In the genomic region with DNA sequence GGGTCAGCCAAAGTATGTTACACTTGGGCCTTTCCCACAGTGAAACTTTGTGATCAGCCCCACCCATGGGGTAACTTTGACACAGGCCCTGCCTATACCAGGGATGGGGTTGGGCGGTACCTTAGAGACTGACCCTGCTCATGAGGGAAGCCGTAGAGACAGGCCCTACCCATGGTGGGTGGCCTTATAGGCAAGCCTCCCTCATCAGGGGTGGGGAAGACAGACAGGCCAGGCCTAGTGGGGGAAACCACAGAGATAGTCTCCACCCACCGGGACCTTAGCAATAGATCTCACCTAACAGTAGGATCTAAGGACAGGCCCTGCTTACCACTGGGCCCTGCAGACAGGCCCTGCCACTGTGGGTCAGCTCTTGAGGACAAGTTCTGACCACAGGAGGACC, we compare ENCODE assay signal across 27 cellular contexts. TPM values are rescaled to one million over a fixed set of nuclear protein-coding genes. Genes with fewer than 3 reads are reported as not detected.
A peak's percentile ranks its signal among the peaks of the same experiment; 100 is the strongest.
DNase-seq lines count a peak whose midpoint lies in the region; ATAC-seq, FAIRE-seq and TF ChIP-seq lines count a peak whose summit lies in the region.
"Had no signal": no experiment of that assay in that cellular context is flagged by ENCODE, and none has a peak within 500 bp of the region (broad histone marks: within the 10 kb centered on the region; RNA-seq: fewer than 3 reads in every experiment).

No MANE protein-coding gene starts in this region.

- H3K36me3 ChIP-seq in Karpas-422 (ENCODE audit: insufficient read depth, low read length), result peaks cover 6% of the 10 kb centered on the region; the same call in 1 of the 2 replicates
- peaks cover 0 to 6% of the 10 kb centered on the region in 2 experiments for H3K36me3 ChIP-seq in endothelial cell of umbilical vein (ENCODE audit: control insufficient read depth in 2 of 2, extremely low read depth in 1 of 2, insufficient read depth in 2 of 2, low read length in 2 of 2)
- no peaks in the 10 kb centered on the region for H3K36me3 ChIP-seq in osteoblast (ENCODE audit: insufficient read depth, low read length)
- H3K36me3 ChIP-seq in spleen, result peaks cover 0 to 94% (median 19%) of the 10 kb centered on the region in 6 donors
- peaks cover 47% of the 10 kb centered on the region for H3K36me3 ChIP-seq in left ventricle myocardium inferior
- H3K36me3 ChIP-seq: BE2C had no signal

- no peak for TF ChIP-seq POLR2A in endothelial cell of umbilical vein (IDR thresholded peaks at IDR 0.05; ENCODE audit: low read depth, low read length)
- no peak for TF ChIP-seq POLR2A in spleen (IDR thresholded peaks at IDR 0.05)

- H3K9ac ChIP-seq in Karpas-422 (ENCODE audit: low read length) (no peak overlapping the region), endothelial cell of umbilical vein (replicated peaks; ENCODE audit: extremely low read depth, insufficient read depth, low read length) (no peak overlapping the region)
- H3K9ac ChIP-seq: BLaER1 treated with 17β-estradiol and CSF1 and Interleukin-3, amounts not matched to agents 10 nM and 100 nM had no signal

- H4K20me1 ChIP-seq in Karpas-422 (ENCODE audit: insufficient read depth, low read depth, low read length) (no peaks in the 10 kb centered on the region), endothelial cell of umbilical vein (replicated peaks; ENCODE audit: control insufficient read depth, extremely low read depth, insufficient read depth, low read length) (no peaks in the 10 kb centered on the region), osteoblast (ENCODE audit: insufficient read depth, low read length) (no peaks in the 10 kb centered on the region)

- TF ChIP-seq CTCF in endothelial cell of umbilical vein (IDR thresholded peaks at IDR 0.05; ENCODE audit: extremely low read depth in 1 of 2, insufficient read depth in 1 of 2, low read depth in 1 of 2, low read length in 2 of 2) (no peak), osteoblast (IDR thresholded peaks at IDR 0.05; ENCODE audit: extremely low read depth, low read depth, low read length) (no peak), spleen (IDR thresholded peaks at IDR 0.05 in 8 of 11, conservative IDR thresholded peaks at IDR 0.05 in 3 of 11) (no peak), left ventricle myocardium inferior (IDR thresholded peaks at IDR 0.05; ENCODE audit: borderline replicate concordance) (no peak)
- no peak for TF ChIP-seq CTCF in activated CD8-positive, alpha-beta T cell treated with anti-CD3 and anti-CD28 coated beads for 36 hours (IDR thresholded peaks at IDR 0.05)

- H3K27ac ChIP-seq in Karpas-422 (ENCODE audit: low read length) (no peak overlapping the region), endothelial cell of umbilical vein (ENCODE audit: insufficient read depth, low read depth, low read length) (no peak overlapping the region), osteoblast (ENCODE audit: low read depth, low read length) (no peak overlapping the region), spleen (no peak overlapping the region), left ventricle myocardium inferior (replicated peaks) (no peak overlapping the region)
- H3K27ac ChIP-seq: A549; BLaER1 treated with 17β-estradiol and CSF1 and Interleukin-3, amounts not matched to agents 10 nM and 100 nM had no signal

- no peaks in the 10 kb centered on the region for H3K27me3 Mint-ChIP-seq in activated CD8-positive, alpha-beta T cell treated with anti-CD3 and anti-CD28 coated beads for 36 hours
- H3K27me3 Mint-ChIP-seq: CD4-positive, alpha-beta T cell; CD8-positive, alpha-beta memory T cell had no signal

- H3K4me3 Mint-ChIP-seq in activated CD8-positive, alpha-beta T cell treated with anti-CD3 and anti-CD28 coated beads for 36 hours, result no peak overlapping the region
- H3K4me3 Mint-ChIP-seq: CD14-positive monocyte; CD4-positive, alpha-beta T cell; GM23338; H9 had no signal

- peak; percentile 40 for DNase-seq in Karpas-422
- DNase-seq in endothelial cell of umbilical vein (ENCODE audit: low read depth, low spot score), result no peak
- peak; percentile 58 for DNase-seq in osteoblast (ENCODE audit: insufficient read length, low spot score, missing footprints)
- DNase-seq in spleen, result peak; percentile 41
- no peak for DNase-seq in left ventricle myocardium inferior
- DNase-seq in activated CD8-positive, alpha-beta T cell treated with anti-CD3 and anti-CD28 coated beads for 36 hours, result no peak
- no peak for DNase-seq in NK-92 (lab: John Stamatoyannopoulos, UW; ENCODE audit: unreplicated experiment)
- DNase-seq: 8988T; ACHN; AML-193; BE2C; CD4-positive, alpha-beta T cell; CD8-positive, alpha-beta memory T cell; DMS 273 treated with DMSO at 0.1 percent for 48 hours; DMS79; EL; GDM1; H9 had no signal

- no peak overlapping the region for H3K4me3 ChIP-seq in Karpas-422 (ENCODE audit: low read length)
- no peak overlapping the region for H3K4me3 ChIP-seq in endothelial cell of umbilical vein (replicated peaks in 1 of 3; ENCODE audit: insufficient read depth in 1 of 3, low read depth in 1 of 3, low read length in 3 of 3)
- H3K4me3 ChIP-seq in osteoblast (ENCODE audit: insufficient read depth, low read length), result no peak overlapping the region
- no peak overlapping the region for H3K4me3 ChIP-seq in spleen
- H3K4me3 ChIP-seq in left ventricle myocardium inferior, result no peak overlapping the region
- H3K4me3 ChIP-seq: A549; BLaER1 treated with 17β-estradiol and CSF1 and Interleukin-3, amounts not matched to agents 10 nM and 100 nM; GM12878; GM23338 had no signal

- no peak for ATAC-seq in activated CD8-positive, alpha-beta T cell treated with anti-CD3 and anti-CD28 coated beads for 36 hours
- ATAC-seq: GM23338, HCT116 had no signal

- no peaks in the 10 kb centered on the region for H3K9me3 ChIP-seq in Karpas-422 (ENCODE audit: low read length)
- no peaks in the 10 kb centered on the region for H3K9me3 ChIP-seq in endothelial cell of umbilical vein (replicated peaks; ENCODE audit: control insufficient read depth, insufficient read depth, low read length)
- no peaks in the 10 kb centered on the region for H3K9me3 ChIP-seq in osteoblast (ENCODE audit: low read depth, low read length)
- H3K9me3 ChIP-seq in spleen, result no peaks in the 10 kb centered on the region
- no peaks in the 10 kb centered on the region for H3K9me3 ChIP-seq in left ventricle myocardium inferior (replicated peaks)
- H3K9me3 ChIP-seq: A549, BE2C had no signal

- no peaks in the 10 kb centered on the region for H3K79me2 ChIP-seq in Karpas-422 (ENCODE audit: low read length)
- peaks cover 9% of the 10 kb centered on the region for H3K79me2 ChIP-seq in endothelial cell of umbilical vein (ENCODE audit: control insufficient read depth, insufficient read depth, low read length)
- no peaks in the 10 kb centered on the region for H3K79me2 ChIP-seq in osteoblast (ENCODE audit: insufficient read depth, low read length)

- no peaks in the 10 kb centered on the region for H3K9me2 ChIP-seq in Karpas-422 (replicated peaks; ENCODE audit: insufficient read depth, low read length)

- H3K4me1 ChIP-seq in Karpas-422 (ENCODE audit: low read length) (peaks cover 5% of the 10 kb centered on the region), endothelial cell of umbilical vein (ENCODE audit: control insufficient read depth, extremely low read depth, insufficient read depth, low read length) (no peaks in the 10 kb centered on the region), osteoblast (ENCODE audit: insufficient read depth, low read length) (no peaks in the 10 kb centered on the region), spleen (peaks cover 0 to 23% (median 3%) of the 10 kb centered on the region in 6 donors), left ventricle myocardium inferior (no peaks in the 10 kb centered on the region)
- H3K4me1 ChIP-seq: BE2C had no signal

- H3K27me3 ChIP-seq in Karpas-422 (ENCODE audit: low read length), result no peaks in the 10 kb centered on the region
- no peaks in the 10 kb centered on the region for H3K27me3 ChIP-seq in endothelial cell of umbilical vein (ENCODE audit: control insufficient read depth in 2 of 2, insufficient read depth in 2 of 2, low read length in 2 of 2)
- H3K27me3 ChIP-seq in osteoblast (ENCODE audit: insufficient read depth, low read length), result no peaks in the 10 kb centered on the region
- no peaks in the 10 kb centered on the region for H3K27me3 ChIP-seq in spleen (replicated peaks in 1 of 7)
- no peaks in the 10 kb centered on the region for H3K27me3 ChIP-seq in left ventricle myocardium inferior (ENCODE audit: low read depth)
- H3K27me3 ChIP-seq: BE2C had no signal

- BruUV-seq in endothelial cell of umbilical vein (replicated peaks; lab: Mats Ljungman, UMichigan), result no TSS peak

- FAIRE-seq in endothelial cell of umbilical vein (lab: Jason Lieb, UNC), result peak; percentile 59
- FAIRE-seq: A549, D721Med, GM12878, GM19239 had no signal

- intact Hi-C loops in endothelial cell of umbilical vein (cut with micrococcal nuclease) (no loop called here), spleen (cut with DNase I; ENCODE audit: low total_unique reads) (no loop called here), left ventricle myocardium inferior (cut with micrococcal nuclease) (no loop called here)
- intact Hi-C loops in activated CD8-positive, alpha-beta T cell treated with anti-CD3 and anti-CD28 coated beads for 36 hours (cut with micrococcal nuclease), result no loop called here

- CTCF ChIA-PET in endothelial cell of umbilical vein (lab: Charles Lee), result no interaction called here
- CTCF ChIA-PET in activated CD8-positive, alpha-beta T cell treated with anti-CD3 and anti-CD28 coated beads for 36 hours (lab: Charles Lee), result interaction anchor here (2.6 kb wide), 1 partner anchor 14 kb away, joined by 9 read pairs; no protein-coding TSS in a partner anchor

- H3K4me2 ChIP-seq in Karpas-422 (ENCODE audit: low read depth, low read length, poor library complexity, severe bottlenecking), result no peak overlapping the region
- H3K4me2 ChIP-seq in endothelial cell of umbilical vein (ENCODE audit: insufficient read depth, low read length), result no peak overlapping the region
- H3K4me2 ChIP-seq in osteoblast (ENCODE audit: insufficient read depth, low read length), result no peak overlapping the region
- H3K4me2 ChIP-seq: A549; BLaER1 treated with 17β-estradiol and CSF1 and Interleukin-3, amounts not matched to agents 10 nM and 100 nM; GM23338 had no signal

- H3K9me1 ChIP-seq in endothelial cell of umbilical vein (replicated peaks; ENCODE audit: control insufficient read depth, extremely low read depth, insufficient read depth, low read length), result no peaks in the 10 kb centered on the region

- peaks cover 38% of the 10 kb centered on the region for H3K36me3 Mint-ChIP-seq in activated CD8-positive, alpha-beta T cell treated with anti-CD3 and anti-CD28 coated beads for 36 hours (ENCODE audit: low read depth)

- dilution Hi-C loops in endothelial cell of umbilical vein (cut with MboI; ENCODE audit: extremely low pct_ligation_motif_present, low sequenced_read_pairs), result no loop called here

- 84 to 94% (median 90%) methylated on average over 3 of the region's 3 CpGs; no CpG with 5 or more reads in 1 of the 5 donors for WGBS in spleen, 5 donors

- no peak overlapping the region for H3K27ac Mint-ChIP-seq in activated CD8-positive, alpha-beta T cell treated with anti-CD3 and anti-CD28 coated beads for 36 hours
- H3K27ac Mint-ChIP-seq: CD4-positive, alpha-beta T cell; CD8-positive, alpha-beta memory T cell; GM23338; H9 had no signal

- H3K4me1 Mint-ChIP-seq in activated CD8-positive, alpha-beta T cell treated with anti-CD3 and anti-CD28 coated beads for 36 hours (ENCODE audit: low read depth), result peaks cover 11% of the 10 kb centered on the region

- no peaks in the 10 kb centered on the region for H3K9me3 Mint-ChIP-seq in activated CD8-positive, alpha-beta T cell treated with anti-CD3 and anti-CD28 coated beads for 36 hours
- H3K9me3 Mint-ChIP-seq: CD4-positive, alpha-beta T cell; CD8-positive, alpha-beta memory T cell; GM23338 had no signal

- no peak overlapping the region for H2AFZ ChIP-seq in Karpas-422 (ENCODE audit: low read length)
- no peak overlapping the region for H2AFZ ChIP-seq in endothelial cell of umbilical vein (ENCODE audit: low read depth, low read length)
- no peak overlapping the region for H2AFZ ChIP-seq in osteoblast (ENCODE audit: low read length)
- H2AFZ ChIP-seq: GM23338 had no signal

- POLR2A ChIA-PET in endothelial cell of umbilical vein (lab: Charles Lee), result no interaction called here
- POLR2A ChIA-PET in activated CD8-positive, alpha-beta T cell treated with anti-CD3 and anti-CD28 coated beads for 36 hours (lab: Charles Lee), result no interaction called here

RNA-seq across cellular contexts. Expression of gene PLP2, which starts 6.8 kb away (rescaled TPM):
- 11.0 and 37.0 TPM in 2 replicates for total RNA-seq in Karpas-422 (2014; rRNA removed; shearing (Covaris generic); ENCODE audit: low replicate concordance)
- 153 and 170 TPM in 2 replicates for total RNA-seq in endothelial cell of umbilical vein
- 277 and 304 TPM in 2 replicates for polyA plus RNA-seq in endothelial cell of umbilical vein
- 223 and 301 TPM in 2 replicates for polyA plus RNA-seq in endothelial cell of umbilical vein (2011; cell fraction: cytosol; rRNA removed)
- polyA plus RNA-seq in endothelial cell of umbilical vein (2011; cell fraction: nucleus; rRNA removed), result 64.7 and 70.3 TPM in 2 replicates
- polyA plus RNA-seq in endothelial cell of umbilical vein (2012), result 151 and 201 TPM in 2 replicates
- 150 and 171 TPM in 2 replicates for polyA minus RNA-seq in endothelial cell of umbilical vein
- 278 TPM for polyA minus RNA-seq in endothelial cell of umbilical vein (2011; cell fraction: cytosol; rRNA and poly(A)+ RNA removed)
- 15.2 and 30.8 TPM in 2 replicates for polyA minus RNA-seq in endothelial cell of umbilical vein (2011; cell fraction: nucleus; rRNA and poly(A)+ RNA removed)
- total RNA-seq in osteoblast, result 19.7 and 21.0 TPM in 2 replicates
- 100 to 1,000 TPM in 1 of 7 donors, 10 to 100 TPM in 6; 30.2 to 100 (median 52.6) TPM for total RNA-seq in spleen
- 10 to 100 TPM; 48.8 to 77.1 (median 57.4) TPM for polyA plus RNA-seq in spleen
- 42.1 TPM for total RNA-seq in left ventricle myocardium inferior
- 100 to 1,000 TPM; 130 to 136 TPM for total RNA-seq in activated CD8-positive, alpha-beta T cell treated with anti-CD3 and anti-CD28 coated beads for 36 hours

RNA-seq across cellular contexts. Expression of gene PRICKLE3, which starts 7.6 kb away (rescaled TPM):
- 4.0 and 15.5 TPM in 2 replicates for total RNA-seq in Karpas-422 (2014; rRNA removed; shearing (Covaris generic); ENCODE audit: low replicate concordance)
- total RNA-seq in endothelial cell of umbilical vein (9.6 and 15.0 TPM in 2 replicates), osteoblast (6.9 and 7.7 TPM in 2 replicates), spleen (10 to 100 TPM; 11.3 to 29.0 (median 15.2) TPM), left ventricle myocardium inferior (9.7 TPM)
- polyA plus RNA-seq in endothelial cell of umbilical vein (6.8 and 8.6 TPM in 2 replicates), spleen (1 to 10 TPM; 3.2 to 6.2 (median 3.4) TPM)
- polyA plus RNA-seq in endothelial cell of umbilical vein (2011; cell fraction: cytosol; rRNA removed), result 3.0 and 4.3 TPM in 2 replicates
- polyA plus RNA-seq in endothelial cell of umbilical vein (2011; cell fraction: nucleus; rRNA removed), result 12.7 and 13.1 TPM in 2 replicates
- 5.8 and 10.6 TPM in 2 replicates for polyA plus RNA-seq in endothelial cell of umbilical vein (2012)
- 5.2 and 5.9 TPM in 2 replicates for polyA minus RNA-seq in endothelial cell of umbilical vein
- polyA minus RNA-seq in endothelial cell of umbilical vein (2011; cell fraction: cytosol; rRNA and poly(A)+ RNA removed), result 15.7 TPM
- polyA minus RNA-seq in endothelial cell of umbilical vein (2011; cell fraction: nucleus; rRNA and poly(A)+ RNA removed), result 2.6 and 6.5 TPM in 2 replicates
- total RNA-seq in activated CD8-positive, alpha-beta T cell treated with anti-CD3 and anti-CD28 coated beads for 36 hours, result 10 to 100 TPM; 25.9 TPM

RNA-seq across cellular contexts. Expression of gene MAGIX, which starts 16.0 kb away (rescaled TPM):
- 1.7 TPM in 1 of 2 replicates, not detected in the other for total RNA-seq in Karpas-422 (2014; rRNA removed; shearing (Covaris generic); ENCODE audit: low replicate concordance)
- 0.48 and 0.77 TPM in 2 replicates for total RNA-seq in endothelial cell of umbilical vein
- polyA plus RNA-seq in endothelial cell of umbilical vein, result 0.88 and 0.94 TPM in 2 replicates
- polyA plus RNA-seq in endothelial cell of umbilical vein (2011; cell fraction: cytosol; rRNA removed), result 0.30 and 0.45 TPM in 2 replicates
- polyA plus RNA-seq in endothelial cell of umbilical vein (2011; cell fraction: nucleus; rRNA removed), result 0.74 and 1.1 TPM in 2 replicates
- polyA plus RNA-seq in endothelial cell of umbilical vein (2012), result 0.27 and 0.42 TPM in 2 replicates
- 0.23 and 0.49 TPM in 2 replicates for polyA minus RNA-seq in endothelial cell of umbilical vein
- polyA minus RNA-seq in endothelial cell of umbilical vein (2011; cell fraction: cytosol; rRNA and poly(A)+ RNA removed), result 2.0 TPM
- 0.14 and 1.3 TPM in 2 replicates for polyA minus RNA-seq in endothelial cell of umbilical vein (2011; cell fraction: nucleus; rRNA and poly(A)+ RNA removed)
- 1.2 and 1.8 TPM in 2 replicates for total RNA-seq in osteoblast
- 1 to 10 TPM in 6 of 7 donors, under 1 TPM in 1; 0.89 to 4.3 (median 1.5) TPM for total RNA-seq in spleen
- 1 to 10 TPM in 2 of 3 donors, under 1 TPM in 1; 0.96 to 2.1 (median 1.3) TPM for polyA plus RNA-seq in spleen
- 2.4 TPM for total RNA-seq in left ventricle myocardium inferior
- total RNA-seq in activated CD8-positive, alpha-beta T cell treated with anti-CD3 and anti-CD28 coated beads for 36 hours, result under 1 TPM; 0.54 to 0.87 TPM

RNA-seq across cellular contexts. Expression of gene SYP, which starts 21.5 kb away (rescaled TPM):
- 0.86 and 1.2 TPM in 2 replicates for total RNA-seq in Karpas-422 (2014; rRNA removed; shearing (Covaris generic); ENCODE audit: low replicate concordance)
- 0.46 and 0.77 TPM in 2 replicates for total RNA-seq in endothelial cell of umbilical vein
- 0.11 and 0.21 TPM in 2 replicates for polyA plus RNA-seq in endothelial cell of umbilical vein
- polyA plus RNA-seq in endothelial cell of umbilical vein (2011; cell fraction: cytosol; rRNA removed), result 0.14 and 0.17 TPM in 2 replicates
- 0.15 and 0.16 TPM in 2 replicates for polyA plus RNA-seq in endothelial cell of umbilical vein (2011; cell fraction: nucleus; rRNA removed)
- polyA plus RNA-seq in endothelial cell of umbilical vein (2012), result 0.11 and 0.15 TPM in 2 replicates
- 0.32 TPM in 1 of 2 replicates, not detected in the other for polyA minus RNA-seq in endothelial cell of umbilical vein
- polyA minus RNA-seq in endothelial cell of umbilical vein (2011; cell fraction: cytosol; rRNA and poly(A)+ RNA removed), result 0.72 TPM
- polyA minus RNA-seq in endothelial cell of umbilical vein (2011; cell fraction: nucleus; rRNA and poly(A)+ RNA removed), result 0.19 TPM in 1 of 2 replicates, not detected in the other
- total RNA-seq in osteoblast, result 0.29 and 0.36 TPM in 2 replicates
- 1 to 10 TPM in 5 of 7 donors, under 1 TPM in 2; 0.52 to 3.6 (median 1.5) TPM for total RNA-seq in spleen
- polyA plus RNA-seq in spleen, result 1 to 10 TPM in 2 of 3 donors, under 1 TPM in 1; 0.48 to 2.1 (median 1.3) TPM
- 1.6 TPM for total RNA-seq in left ventricle myocardium inferior
- 10 to 100 TPM; 10.2 to 11.4 TPM for total RNA-seq in activated CD8-positive, alpha-beta T cell treated with anti-CD3 and anti-CD28 coated beads for 36 hours

RNA-seq across cellular contexts. Expression of gene CACNA1F, which starts 54.6 kb away (rescaled TPM):
- total RNA-seq in Karpas-422 (2014; rRNA removed; shearing (Covaris generic); ENCODE audit: low replicate concordance), result not detected in 2 replicates
- total RNA-seq in endothelial cell of umbilical vein (not detected in 2 replicates), osteoblast (not detected in 2 replicates), spleen (1 to 10 TPM in 5 of 7 donors, under 1 TPM in 2; 0.63 to 2.9 (median 1.2) TPM), left ventricle myocardium inferior (0.08 TPM)
- polyA plus RNA-seq in endothelial cell of umbilical vein (not detected in 2 replicates), spleen (under 1 TPM; 0.55 to 0.67 (median 0.61) TPM)
- not detected in 2 replicates for polyA plus RNA-seq in endothelial cell of umbilical vein (2011; cell fraction: cytosol; rRNA removed)
- not detected in 2 replicates for polyA plus RNA-seq in endothelial cell of umbilical vein (2011; cell fraction: nucleus; rRNA removed)
- polyA plus RNA-seq in endothelial cell of umbilical vein (2012), result not detected in 2 replicates
- polyA minus RNA-seq in endothelial cell of umbilical vein, result not detected in 2 replicates
- polyA minus RNA-seq in endothelial cell of umbilical vein (2011; cell fraction: cytosol; rRNA and poly(A)+ RNA removed), result not detected
- not detected in 2 replicates for polyA minus RNA-seq in endothelial cell of umbilical vein (2011; cell fraction: nucleus; rRNA and poly(A)+ RNA removed)
- 1 to 10 TPM in 1 of 2 experiments, under 1 TPM in 1; 0.90 to 1.1 TPM for total RNA-seq in activated CD8-positive, alpha-beta T cell treated with anti-CD3 and anti-CD28 coated beads for 36 hours
- total RNA-seq: H4 had no signal
- polyA plus RNA-seq: A549; CD14-positive monocyte; CD8-positive, alpha-beta memory T cell had no signal

Comparison
In these comparisons a context has a peak if more than half of its experiments do, and no peak if none do; other contexts are left out.
1. DNase-seq: peak in Karpas-422 (single experiment), osteoblast (single experiment) and spleen (single experiment); none in endothelial cell of umbilical vein (single experiment), left ventricle myocardium inferior (single experiment), activated CD8-positive, alpha-beta T cell treated with anti-CD3 and anti-CD28 coated beads for 36 hours (single experiment) and NK-92 (single experiment).